ENCODE assay signal across 9 cellular contexts in genomic region chr1:110412576-110412975, GRCh38. TPM values are rescaled to one million over a fixed set of nuclear protein-coding genes. Genes with fewer than 3 reads are reported as not detected.
DNase-seq lines count a peak whose midpoint lies in the region; ATAC-seq, FAIRE-seq and TF ChIP-seq lines count a peak whose summit lies in the region.
"Had no signal": no experiment of that assay in that cellular context is flagged by ENCODE, and none has a peak within 500 bp of the region (broad histone marks: within the 10 kb centered on the region; RNA-seq: fewer than 3 reads in every experiment).

No MANE protein-coding gene starts in this region.

- FAIRE-seq in RCC 7860 (lab: Jason Lieb, UNC): no peak
- FAIRE-seq: colon had no signal

- no peaks in the 10 kb centered on the region for H3K27me3 ChIP-seq in thoracic aorta (replicated peaks; ENCODE audit: insufficient read depth)

- peaks cover 0 to 11% of the 10 kb centered on the region in 2 donors for H3K4me1 ChIP-seq in thoracic aorta (ENCODE audit: control insufficient read depth in 1 of 2, low read depth in 2 of 2)

- H3K4me3 ChIP-seq in fibroblast of villous mesenchyme (ENCODE audit: low read depth, low read length): no peak overlapping the region
- no peak overlapping the region for H3K4me3 ChIP-seq in thoracic aorta

- ATAC-seq in thoracic aorta (ENCODE audit: insufficient number of reproducible peaks, low FRiP score, low read depth) (no peak), GM21576 (IDR thresholded peaks at IDR 0.05; ENCODE audit: unreplicated experiment) (no peak)

- TF ChIP-seq CTCF in fibroblast of villous mesenchyme (IDR thresholded peaks at IDR 0.05; ENCODE audit: insufficient read depth, low read depth, low read length) (peak; percentile 90), thoracic aorta (IDR thresholded peaks at IDR 0.05) (peak; percentile 65)

- H3K27ac ChIP-seq in thoracic aorta: no peak overlapping the region

- DNase-seq in ELR (ENCODE audit: low read depth) (peak; percentile 85), HT1080 (ENCODE audit: low read depth) (peak; percentile 77), RCC 7860 (ENCODE audit: low spot score) (peak; percentile 32), fibroblast of villous mesenchyme (ENCODE audit: low read depth) (peak; percentile 90), occipital lobe (lab: John Stamatoyannopoulos, UW) (peak; percentile 54), thoracic aorta (ENCODE audit: low spot score) (no peak)
- DNase-seq in activated T-helper 1 cell treated with anti-CD3 and anti-CD28 coated beads, Interleukin-2, amount 50 U/mL, for 16 hours (ENCODE audit: low read depth in 1 of 2, low spot score in 1 of 2): peak; percentile 25 to 35

- H3K36me3 ChIP-seq in thoracic aorta: no peaks in the 10 kb centered on the region

- no peaks in the 10 kb centered on the region for H3K9me3 ChIP-seq in thoracic aorta

RNA-seq across cellular contexts. Expression of gene LAMTOR5, which starts 5.1 kb away (rescaled TPM):
- 166 and 210 TPM in 2 replicates for total RNA-seq in HT1080 (2014; rRNA removed; shearing (Covaris generic))
- 184 and 240 TPM in 2 replicates for polyA plus RNA-seq in HT1080 (2015; cell fraction: cytosol; rRNA removed)
- polyA plus RNA-seq in HT1080 (2015; cell fraction: nucleus; rRNA removed): 65.9 and 78.7 TPM in 2 replicates
- total RNA-seq in fibroblast of villous mesenchyme (57.3 and 64.3 TPM in 2 replicates), occipital lobe (37.7 TPM), thoracic aorta (10 to 100 TPM; 76.6 to 95.2 TPM)

RNA-seq across cellular contexts. Expression of gene SLC16A4, which starts 21.8 kb away (rescaled TPM):
- total RNA-seq in HT1080 (2014; rRNA removed; shearing (Covaris generic)): 0.60 and 0.61 TPM in 2 replicates
- polyA plus RNA-seq in HT1080 (2015; cell fraction: cytosol; rRNA removed): 5.5 and 5.8 TPM in 2 replicates
- polyA plus RNA-seq in HT1080 (2015; cell fraction: nucleus; rRNA removed): 8.1 and 8.8 TPM in 2 replicates
- 73.4 and 241 TPM in 2 replicates for total RNA-seq in fibroblast of villous mesenchyme
- total RNA-seq in occipital lobe: 5.8 TPM
- total RNA-seq in thoracic aorta: 10 to 100 TPM; 29.8 to 48.5 TPM

RNA-seq across cellular contexts. Expression of gene PROK1, which starts 38.4 kb away (rescaled TPM):
- total RNA-seq in HT1080 (2014; rRNA removed; shearing (Covaris generic)): not detected in 2 replicates
- not detected in 2 replicates for polyA plus RNA-seq in HT1080 (2015; cell fraction: cytosol; rRNA removed)
- not detected in 2 replicates for polyA plus RNA-seq in HT1080 (2015; cell fraction: nucleus; rRNA removed)
- total RNA-seq in fibroblast of villous mesenchyme (not detected in 2 replicates), occipital lobe (not detected), thoracic aorta (under 1 TPM; 0.27 to 0.63 TPM)
